Comparison of ENCODE assay signal across 9 cellular contexts in genomic region chr15:52653451-52653964, GRCh38. TPM values are rescaled to one million over a fixed set of nuclear protein-coding genes. Genes with fewer than 3 reads are reported as not detected.
DNase-seq lines count a peak whose midpoint lies in the region; ATAC-seq and TF ChIP-seq lines count a peak whose summit lies in the region.
"Had no signal": no experiment of that assay in that cellular context is flagged by ENCODE, and none has a peak within 500 bp of the region (broad histone marks: within the 10 kb centered on the region; RNA-seq: fewer than 3 reads in every experiment).

No MANE protein-coding gene starts in this region.

- peak overlapping the region; percentile 68 for H3K4me2 ChIP-seq in fibroblast of lung (ENCODE audit: extremely low read depth, insufficient read depth, low read length)

- H3K4me3 ChIP-seq in fibroblast of lung (replicated peaks in 1 of 4; ENCODE audit: control extremely low read depth in 1 of 4, insufficient read depth in 1 of 4, low read depth in 3 of 4, low read length in 4 of 4) = no peak overlapping the region
- H3K4me3 ChIP-seq in retinal pigment epithelial cell (ENCODE audit: low read length) = no peak overlapping the region

- peaks cover 19% of the 10 kb centered on the region for H3K4me1 Mint-ChIP-seq in activated CD8-positive, alpha-beta T cell treated with anti-CD3 and anti-CD28 coated beads for 36 hours (ENCODE audit: low read depth)

- no peaks in the 10 kb centered on the region for H3K9me3 ChIP-seq in fibroblast of lung (ENCODE audit: control insufficient read depth, insufficient read depth, low read depth, low read length)

- H3K9ac ChIP-seq in fibroblast of lung (ENCODE audit: insufficient read depth, low read length) = no peak overlapping the region

- no peaks in the 10 kb centered on the region for H3K79me2 ChIP-seq in fibroblast of lung (ENCODE audit: control insufficient read depth, insufficient read depth, low read length)

- peaks cover 7% of the 10 kb centered on the region for H3K4me1 ChIP-seq in fibroblast of lung (ENCODE audit: control insufficient read depth, extremely low read depth, insufficient read depth, low read length)

- H3K4me3 Mint-ChIP-seq in activated CD8-positive, alpha-beta T cell treated with anti-CD3 and anti-CD28 coated beads for 36 hours = no peak overlapping the region

- H3K9me3 Mint-ChIP-seq in activated CD8-positive, alpha-beta T cell treated with anti-CD3 and anti-CD28 coated beads for 36 hours = no peaks in the 10 kb centered on the region

- DNase-seq in ELR (ENCODE audit: low read depth) (peak; percentile 95), RPMI7951 (ENCODE audit: low read depth) (peak; percentile 92), fibroblast of lung (ENCODE audit: low read depth in 2 of 2) (peak; percentile 54 to 93), retinal pigment epithelial cell (ENCODE audit: low read depth) (peak; percentile 99), T-helper 1 cell (no peak)
- no peak for DNase-seq in activated CD8-positive, alpha-beta T cell treated with anti-CD3 and anti-CD28 coated beads for 36 hours
- DNase-seq: NCI-H524 treated with DMSO at 0.1 percent for 48 hours had no signal

- intact Hi-C loops in activated CD8-positive, alpha-beta T cell treated with anti-CD3 and anti-CD28 coated beads for 36 hours (cut with micrococcal nuclease) = no loop called here

- TF ChIP-seq CTCF in fibroblast of lung (conservative IDR thresholded peaks at IDR 0.05 in 1 of 2, IDR thresholded peaks at IDR 0.05 in 1 of 2; ENCODE audit: low read depth in 1 of 2, low read length in 2 of 2) (no peak), retinal pigment epithelial cell (conservative IDR thresholded peaks at IDR 0.05; ENCODE audit: low read depth, low read length) (no peak)
- TF ChIP-seq CTCF in activated CD8-positive, alpha-beta T cell treated with anti-CD3 and anti-CD28 coated beads for 36 hours (IDR thresholded peaks at IDR 0.05) = no peak

- no peaks in the 10 kb centered on the region for H3K27me3 ChIP-seq in fibroblast of lung (ENCODE audit: control insufficient read depth, insufficient read depth, low read length)

- H3K27me3 Mint-ChIP-seq in activated CD8-positive, alpha-beta T cell treated with anti-CD3 and anti-CD28 coated beads for 36 hours = no peaks in the 10 kb centered on the region

- no peak overlapping the region for H2AFZ ChIP-seq in fibroblast of lung (ENCODE audit: low read length)

- H3K27ac ChIP-seq in fibroblast of lung (ENCODE audit: insufficient read depth, low read length) = peak overlapping the region; percentile 76

- H3K36me3 ChIP-seq in fibroblast of lung (ENCODE audit: control insufficient read depth, insufficient read depth, low read length) = no peaks in the 10 kb centered on the region

- no peak overlapping the region for H3K27ac Mint-ChIP-seq in activated CD8-positive, alpha-beta T cell treated with anti-CD3 and anti-CD28 coated beads for 36 hours

- H3K36me3 Mint-ChIP-seq in activated CD8-positive, alpha-beta T cell treated with anti-CD3 and anti-CD28 coated beads for 36 hours (ENCODE audit: low read depth) = peaks cover 5% of the 10 kb centered on the region

- CTCF ChIA-PET in activated CD8-positive, alpha-beta T cell treated with anti-CD3 and anti-CD28 coated beads for 36 hours (lab: Charles Lee) = no interaction called here

- POLR2A ChIA-PET in activated CD8-positive, alpha-beta T cell treated with anti-CD3 and anti-CD28 coated beads for 36 hours (lab: Charles Lee) = no interaction called here

- H4K20me1 ChIP-seq in fibroblast of lung (ENCODE audit: control insufficient read depth, extremely low read depth, insufficient read depth, low read length) = no peaks in the 10 kb centered on the region

- no peak for ATAC-seq in activated CD8-positive, alpha-beta T cell treated with anti-CD3 and anti-CD28 coated beads for 36 hours
- no peak for ATAC-seq in GM19452 (IDR thresholded peaks at IDR 0.05; ENCODE audit: unreplicated experiment)
- no peak for ATAC-seq in GM18517 (IDR thresholded peaks at IDR 0.05; ENCODE audit: unreplicated experiment)

RNA-seq across cellular contexts. Expression of gene ATOSA, which starts 25.7 kb away (rescaled TPM):
- total RNA-seq in RPMI7951 (2014; rRNA removed; shearing (Covaris generic)) = 9.6 and 11.4 TPM in 2 replicates
- total RNA-seq in fibroblast of lung = 16.4 and 26.9 TPM in 2 replicates
- 12.2 and 14.1 TPM in 2 replicates for polyA plus RNA-seq in fibroblast of lung
- polyA plus RNA-seq in fibroblast of lung (2012) = 8.4 and 11.6 TPM in 2 replicates
- polyA minus RNA-seq in fibroblast of lung (ENCODE audit: low replicate concordance) = 2.4 and 9.9 TPM in 2 replicates
- 10 to 100 TPM; 13.1 TPM for total RNA-seq in activated CD8-positive, alpha-beta T cell treated with anti-CD3 and anti-CD28 coated beads for 36 hours

Comparison
In these comparisons a context has a peak if more than half of its experiments do, and no peak if none do; other contexts are left out.
1. DNase-seq: peak in ELR (single experiment), RPMI7951 (single experiment), fibroblast of lung (2 of 2) and retinal pigment epithelial cell (single experiment); none in activated CD8-positive, alpha-beta T cell treated with anti-CD3 and anti-CD28 coated beads for 36 hours (single experiment) and T-helper 1 cell (0 of 5).